In genomic region chr20:62736026-62736406, GRCh38 we compare ENCODE assay signal across 15 cellular contexts. TPM values are rescaled to one million over a fixed set of nuclear protein-coding genes. Genes with fewer than 3 reads are reported as not detected.
"Had no signal": no experiment of that assay in that cellular context is flagged by ENCODE, and none has a peak within 500 bp of the region (broad histone marks: within the 10 kb centered on the region; RNA-seq: fewer than 3 reads in every experiment).

No MANE protein-coding gene starts in this region.

- ATAC-seq: activated T-helper 17 cell treated with anti-CD3 and anti-CD28 coated beads, Interleukin-2, amount 50 U/mL, for 72 hours; effector memory CD8-positive, alpha-beta T cell; left cardiac atrium had no signal

- H3K27ac Mint-ChIP-seq: activated B cell treated with CpG ODN at 0.5 μM for 24 hours; activated naive CD8-positive, alpha-beta T cell; activated T-helper 17 cell treated with anti-CD3 and anti-CD28 coated beads, Interleukin-2, amount 50 U/mL, for 72 hours; dendritic cell treated with granulocyte-macrophage colony-stimulating factor and Interleukin-4, amounts not matched to agents 40 ng/mL and 50 ng/mL, for 4 days; effector memory CD8-positive, alpha-beta T cell; T-helper 2 cell treated with Interferon-gamma antibody and Interleukin-4, amounts not matched to agents 5 μg/mL and 100 μg/mL, for 36 hours had no signal

- H3K9me3 ChIP-seq: neutrophil, tibial artery had no signal

- H3K4me3 Mint-ChIP-seq: activated B cell treated with CpG ODN at 0.5 μM for 24 hours; activated naive CD8-positive, alpha-beta T cell; activated T-helper 17 cell treated with anti-CD3 and anti-CD28 coated beads, Interleukin-2, amount 50 U/mL, for 72 hours; dendritic cell treated with granulocyte-macrophage colony-stimulating factor and Interleukin-4, amounts not matched to agents 40 ng/mL and 50 ng/mL, for 4 days; effector memory CD8-positive, alpha-beta T cell; T-helper 2 cell treated with Interferon-gamma antibody and Interleukin-4, amounts not matched to agents 5 μg/mL and 100 μg/mL, for 36 hours had no signal

- DNase-seq: activated B cell treated with CpG ODN at 0.5 μM for 24 hours; activated CD4-positive, alpha-beta T cell treated with anti-CD3 and anti-CD28 coated beads for 48 hours; brain microvascular endothelial cell; effector memory CD8-positive, alpha-beta T cell; foreskin melanocyte; mammary epithelial cell; small intestine; stimulated activated naive CD4-positive, alpha-beta T cell had no signal

- H3K36me3 ChIP-seq: brain microvascular endothelial cell, neutrophil, tibial artery had no signal

- H3K9me3 Mint-ChIP-seq: activated B cell treated with CpG ODN at 0.5 μM for 24 hours; activated T-helper 17 cell treated with anti-CD3 and anti-CD28 coated beads, Interleukin-2, amount 50 U/mL, for 72 hours; dendritic cell treated with granulocyte-macrophage colony-stimulating factor and Interleukin-4, amounts not matched to agents 40 ng/mL and 50 ng/mL, for 4 days; effector memory CD8-positive, alpha-beta T cell; T-helper 2 cell treated with Interferon-gamma antibody and Interleukin-4, amounts not matched to agents 5 μg/mL and 100 μg/mL, for 36 hours had no signal

- H3K27me3 ChIP-seq: brain microvascular endothelial cell, neutrophil had no signal

- H3K4me3 ChIP-seq: tibial artery had no signal

- H3K27ac ChIP-seq: brain microvascular endothelial cell, neutrophil, tibial artery had no signal

- H3K4me1 ChIP-seq: tibial artery had no signal

- H3K27me3 Mint-ChIP-seq: activated naive CD8-positive, alpha-beta T cell; activated T-helper 17 cell treated with anti-CD3 and anti-CD28 coated beads, Interleukin-2, amount 50 U/mL, for 72 hours; effector memory CD8-positive, alpha-beta T cell had no signal

- H3K36me3 Mint-ChIP-seq: activated naive CD8-positive, alpha-beta T cell had no signal

RNA-seq across cellular contexts. Expression of gene NTSR1, which starts 27.4 kb away (rescaled TPM):
- total RNA-seq: activated B cell treated with CpG ODN at 0.5 μM for 24 hours; activated T-helper 17 cell treated with anti-CD3 and anti-CD28 coated beads, Interleukin-2, amount 50 U/mL, for 72 hours; left cardiac atrium had no signal
